Comparison of ENCODE assay signal across 8 cellular contexts in genomic region chr5:175657593-175658271, GRCh38. TPM values are rescaled to one million over a fixed set of nuclear protein-coding genes. Genes with fewer than 3 reads are reported as not detected.
A peak's percentile ranks its signal among the peaks of the same experiment; 100 is the strongest.
DNase-seq lines count a peak whose midpoint lies in the region; ATAC-seq and TF ChIP-seq lines count a peak whose summit lies in the region.

HRH2 (plus strand) TSS chr5:175658071; CDS start chr5:175683234, 25,163 bp downstream.

- no peaks in the 10 kb centered on the region for H3K27me3 ChIP-seq in effector memory CD4-positive, alpha-beta T cell (replicated peaks; ENCODE audit: control insufficient read depth, insufficient read depth, low read length, poor library complexity, severe bottlenecking)
- H3K27me3 ChIP-seq in muscle layer of duodenum (ENCODE audit: low read depth, low read length): peaks cover 16% of the 10 kb centered on the region
- H3K27me3 ChIP-seq in testis: no peaks in the 10 kb centered on the region

- TF ChIP-seq POLR2A in testis (IDR thresholded peaks at IDR 0.05): no peak

- WGBS in testis, 2 donors: 1% methylated on average over 39 to 57 of the region's 58 CpGs

- DNase-seq in NCI-H1694 (lab: John Stamatoyannopoulos, UW): peak; percentile 6
- DNase-seq in NCI-H1694 treated with DMSO at 0.1 percent for 48 hours (lab: John Stamatoyannopoulos, UW): no peak
- DNase-seq in activated CD4-positive, alpha-beta T cell treated with anti-CD3 and anti-CD28 coated beads for 4 hours: peak; percentile 44 to 56
- peak in 1 of 3 donors; percentile 16 for DNase-seq in effector memory CD4-positive, alpha-beta T cell
- peak; percentile 27 for DNase-seq in testis

- no peaks in the 10 kb centered on the region for H3K36me3 ChIP-seq in effector memory CD4-positive, alpha-beta T cell (ENCODE audit: control insufficient read depth, insufficient read depth, low read length)
- H3K36me3 ChIP-seq in muscle layer of duodenum (ENCODE audit: control insufficient read depth in 1 of 2, insufficient read depth in 2 of 2, low read length in 2 of 2): no peaks in the 10 kb centered on the region
- H3K36me3 ChIP-seq in testis (ENCODE audit: low read depth, missing control alignments): no peaks in the 10 kb centered on the region

- no peak for ATAC-seq in GM19324 (IDR thresholded peaks at IDR 0.05; ENCODE audit: low FRiP score, unreplicated experiment)
- ATAC-seq in HG02981 (IDR thresholded peaks at IDR 0.05; ENCODE audit: unreplicated experiment): no peak

- H3K4me3 ChIP-seq in effector memory CD4-positive, alpha-beta T cell (ENCODE audit: insufficient read depth, low read depth, low read length, poor library complexity, severe bottlenecking): peak within 1 kb of the TSS; percentile 85
- H3K4me3 ChIP-seq in muscle layer of duodenum (ENCODE audit: low read depth in 1 of 2, low read length in 2 of 2) (peak within 1 kb of the TSS; percentile 61), testis (peak within 1 kb of the TSS; percentile 48)

- intact Hi-C loops in testis (cut with DNase I; ENCODE audit: low total_unique reads): no loop called here

- peak within 1 kb of the TSS; percentile 19 for H3K27ac ChIP-seq in effector memory CD4-positive, alpha-beta T cell (ENCODE audit: insufficient read depth, low read length, poor library complexity, severe bottlenecking)
- H3K27ac ChIP-seq in muscle layer of duodenum (ENCODE audit: low read length) (no peak within 1 kb of the TSS), testis (no peak within 1 kb of the TSS)

- H3K4me1 ChIP-seq in effector memory CD4-positive, alpha-beta T cell (ENCODE audit: control insufficient read depth, insufficient read depth, low read length, poor library complexity, severe bottlenecking): peaks cover 48% of the 10 kb centered on the region
- H3K4me1 ChIP-seq in muscle layer of duodenum (ENCODE audit: control insufficient read depth in 1 of 2, insufficient read depth in 2 of 2, low read length in 2 of 2) (peaks cover 4 to 14% of the 10 kb centered on the region in 2 donors), testis (no peaks in the 10 kb centered on the region)

- no peaks in the 10 kb centered on the region for H3K9me3 ChIP-seq in effector memory CD4-positive, alpha-beta T cell (ENCODE audit: control insufficient read depth, low read length)
- H3K9me3 ChIP-seq in muscle layer of duodenum (ENCODE audit: control insufficient read depth in 1 of 2, low read length in 2 of 2): no peaks in the 10 kb centered on the region
- no peaks in the 10 kb centered on the region for H3K9me3 ChIP-seq in testis

- TF ChIP-seq CTCF in testis (IDR thresholded peaks at IDR 0.05): no peak

RNA-seq across cellular contexts. Expression of gene HRH2, which starts in this region (rescaled TPM):
- total RNA-seq in testis: 1 to 10 TPM in 1 of 2 donors, under 1 TPM in 1; 0.47 to 1.4 TPM
- polyA plus RNA-seq in testis (ENCODE audit: insufficient read depth, low read depth, low replicate concordance): 1.3 TPM
